8 cellular contexts compared by ENCODE assay signal in the genomic region with DNA sequence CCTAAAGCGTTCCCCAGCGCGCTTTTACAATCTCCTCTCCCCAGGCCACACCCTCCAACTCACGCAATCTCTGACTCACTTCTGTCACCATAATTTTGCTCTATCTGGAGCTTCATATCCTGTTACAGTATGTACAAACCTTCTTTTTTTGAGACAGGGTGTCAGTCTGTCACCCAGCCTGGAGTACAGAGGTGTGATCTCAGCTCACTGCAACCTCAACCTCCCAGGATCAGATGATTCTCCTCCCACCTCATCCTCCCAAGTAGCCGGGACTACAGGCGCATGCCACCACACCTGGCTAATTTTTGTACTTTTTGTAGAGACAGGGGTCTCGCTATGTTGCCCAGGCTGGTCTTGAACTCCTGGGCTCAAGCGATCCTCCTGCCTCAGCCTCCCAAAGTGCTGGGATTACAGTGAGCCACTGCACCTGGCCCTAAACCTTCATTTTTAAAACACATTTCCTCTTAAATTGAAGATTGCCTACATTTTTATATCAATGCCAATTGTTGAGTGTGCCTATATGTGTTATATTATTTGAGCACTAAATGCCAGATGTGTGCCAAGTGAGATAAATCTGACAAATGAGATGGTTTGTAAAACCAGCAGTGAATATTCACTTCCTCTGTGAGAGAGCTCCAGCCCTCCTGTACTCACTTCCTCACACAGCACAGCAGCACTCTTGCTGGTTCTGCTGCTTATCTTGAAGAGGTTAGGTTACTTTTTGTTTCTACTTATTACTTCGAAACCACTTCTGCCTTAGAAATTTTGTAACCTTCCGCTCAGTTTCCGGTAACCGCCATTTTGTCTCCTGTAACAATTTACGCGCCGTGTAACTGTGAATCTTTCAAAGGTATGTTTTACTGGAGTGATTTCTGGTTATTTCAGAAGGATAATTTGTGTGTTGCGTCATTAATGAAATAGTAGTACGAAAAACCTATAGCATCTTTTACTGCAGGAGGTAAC.
A peak's percentile ranks its signal among the peaks of the same experiment; 100 is the strongest.
DNase-seq lines count a peak whose midpoint lies in the region; ATAC-seq and FAIRE-seq lines count a peak whose summit lies in the region.

No MANE protein-coding gene starts in this region.

- ATAC-seq in GM19035 (IDR thresholded peaks at IDR 0.05; ENCODE audit: unreplicated experiment) = peak; percentile 97
- peak; percentile 88 for ATAC-seq in HG03097 (IDR thresholded peaks at IDR 0.05; ENCODE audit: low FRiP score, unreplicated experiment)

- FAIRE-seq in urothelium cell line (lab: Jason Lieb, UNC) = no peak

- DNase-seq in T-helper 22 cell (ENCODE audit: low read depth) = peak; percentile 75
- peak; percentile 87 for DNase-seq in central memory CD4-positive, alpha-beta T cell
- peak; percentile 43 to 63 for DNase-seq in stimulated activated CD4-positive, alpha-beta T cell treated with anti-CD3 and anti-CD28 coated beads, Interleukin-4, amount 100 ng/mL, for 48 hours (ENCODE audit: low read depth in 2 of 2)
- DNase-seq in urothelium cell line (ENCODE audit: low spot score) = no peak
- DNase-seq in NCI-H446 treated with DMSO at 0.1 percent for 48 hours (lab: John Stamatoyannopoulos, UW) = no peak
- no peak for DNase-seq in NCI-H748 (lab: John Stamatoyannopoulos, UW; ENCODE audit: unreplicated experiment)

Comparison
In these comparisons a context has a peak if more than half of its experiments do, and no peak if none do; other contexts are left out.
1. DNase-seq: peak in T-helper 22 cell (single experiment), central memory CD4-positive, alpha-beta T cell (single experiment) and stimulated activated CD4-positive, alpha-beta T cell treated with anti-CD3 and anti-CD28 coated beads, Interleukin-4, amount 100 ng/mL, for 48 hours (2 of 2); none in urothelium cell line (single experiment), NCI-H446 treated with DMSO at 0.1 percent for 48 hours (single experiment) and NCI-H748 (single experiment).